In the genomic region with DNA sequence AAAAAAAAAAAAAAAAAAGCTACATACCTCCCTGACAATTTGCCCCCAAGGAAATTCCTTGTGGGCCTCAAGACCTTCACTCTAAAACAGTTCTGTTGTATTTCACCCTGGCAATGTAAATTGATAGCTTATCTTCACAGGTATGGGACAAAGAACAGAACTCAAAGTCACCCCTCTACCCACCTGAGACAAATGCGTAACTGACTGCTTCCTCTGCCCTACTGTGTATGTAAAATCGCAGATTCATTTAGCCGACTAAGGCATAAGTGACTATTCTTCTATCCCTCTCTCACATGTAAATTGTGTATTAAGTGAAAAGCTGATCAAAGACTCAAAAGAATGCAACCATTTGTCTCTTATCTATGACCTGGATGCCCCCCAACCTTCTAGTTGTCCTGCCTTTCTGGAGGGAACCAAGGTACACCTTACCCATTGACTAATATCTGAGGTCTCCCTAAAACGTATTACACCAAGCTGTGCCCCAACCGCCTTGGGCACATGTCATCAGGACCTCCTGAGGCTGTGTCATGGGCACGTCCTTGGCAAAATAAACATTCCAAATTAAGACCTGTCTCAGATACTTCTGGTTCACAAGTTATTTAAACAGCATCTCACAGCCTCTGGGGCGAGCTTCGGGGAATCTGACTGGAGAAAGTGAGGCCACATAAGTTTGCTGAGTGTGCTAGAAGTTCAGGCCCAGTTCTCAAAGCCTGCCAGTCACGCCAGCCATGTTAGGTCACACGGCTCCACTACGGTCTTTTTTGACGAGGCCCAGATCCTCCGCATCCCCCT, we compare ENCODE assay signal across 2 cellular contexts.
TF ChIP-seq lines count a peak whose summit lies in the region.

No MANE protein-coding gene starts in this region.

TF ChIP-seq in SK-N-SH, 30 proteins besides CTCF, POLR2A, EP300 and RAD21 (continued from another document):
- TF ChIP-seq MEF2A (IDR thresholded peaks at IDR 0.05; ENCODE audit: borderline replicate concordance, low read depth) (no peak), MXI1 (IDR thresholded peaks at IDR 0.05; ENCODE audit: low read depth, low read length) (0 out of 2 replicates have a peak, but pooled peaks have one; percentile 51)

TF ChIP-seq in SK-N-SH treated with all-trans-retinoic acid at 6 μM for 48 hours, 23 proteins besides CTCF, POLR2A, EP300 and RAD21 (continued from another document):
- TF ChIP-seq, protein P1, sequence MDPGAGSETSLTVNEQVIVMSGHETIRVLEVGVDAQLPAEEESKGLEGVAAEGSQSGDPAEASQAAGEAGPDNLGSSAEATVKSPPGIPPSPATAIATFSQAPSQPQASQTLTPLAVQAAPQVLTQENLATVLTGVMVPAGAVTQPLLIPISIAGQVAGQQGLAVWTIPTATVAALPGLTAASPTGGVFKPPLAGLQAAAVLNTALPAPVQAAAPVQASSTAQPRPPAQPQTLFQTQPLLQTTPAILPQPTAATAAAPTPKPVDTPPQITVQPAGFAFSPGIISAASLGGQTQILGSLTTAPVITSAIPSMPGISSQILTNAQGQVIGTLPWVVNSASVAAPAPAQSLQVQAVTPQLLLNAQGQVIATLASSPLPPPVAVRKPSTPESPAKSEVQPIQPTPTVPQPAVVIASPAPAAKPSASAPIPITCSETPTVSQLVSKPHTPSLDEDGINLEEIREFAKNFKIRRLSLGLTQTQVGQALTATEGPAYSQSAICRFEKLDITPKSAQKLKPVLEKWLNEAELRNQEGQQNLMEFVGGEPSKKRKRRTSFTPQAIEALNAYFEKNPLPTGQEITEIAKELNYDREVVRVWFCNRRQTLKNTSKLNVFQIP (CRISPR knock-in tag; IDR thresholded peaks at IDR 0.05; ENCODE audit: borderline replicate concordance, low read depth) = no peak
- no peak for TF ChIP-seq BACH2 (CRISPR knock-in tag; IDR thresholded peaks at IDR 0.05; ENCODE audit: borderline replicate concordance)
- TF ChIP-seq PPARA (CRISPR knock-in tag; IDR thresholded peaks at IDR 0.05; ENCODE audit: borderline replicate concordance) = no peak
- no peak for TF ChIP-seq ZFP30 (CRISPR knock-in tag; IDR thresholded peaks at IDR 0.05)
- TF ChIP-seq, protein P2, sequence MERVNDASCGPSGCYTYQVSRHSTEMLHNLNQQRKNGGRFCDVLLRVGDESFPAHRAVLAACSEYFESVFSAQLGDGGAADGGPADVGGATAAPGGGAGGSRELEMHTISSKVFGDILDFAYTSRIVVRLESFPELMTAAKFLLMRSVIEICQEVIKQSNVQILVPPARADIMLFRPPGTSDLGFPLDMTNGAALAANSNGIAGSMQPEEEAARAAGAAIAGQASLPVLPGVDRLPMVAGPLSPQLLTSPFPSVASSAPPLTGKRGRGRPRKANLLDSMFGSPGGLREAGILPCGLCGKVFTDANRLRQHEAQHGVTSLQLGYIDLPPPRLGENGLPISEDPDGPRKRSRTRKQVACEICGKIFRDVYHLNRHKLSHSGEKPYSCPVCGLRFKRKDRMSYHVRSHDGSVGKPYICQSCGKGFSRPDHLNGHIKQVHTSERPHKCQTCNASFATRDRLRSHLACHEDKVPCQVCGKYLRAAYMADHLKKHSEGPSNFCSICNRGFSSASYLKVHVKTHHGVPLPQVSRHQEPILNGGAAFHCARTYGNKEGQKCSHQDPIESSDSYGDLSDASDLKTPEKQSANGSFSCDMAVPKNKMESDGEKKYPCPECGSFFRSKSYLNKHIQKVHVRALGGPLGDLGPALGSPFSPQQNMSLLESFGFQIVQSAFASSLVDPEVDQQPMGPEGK (CRISPR knock-in tag; IDR thresholded peaks at IDR 0.05; ENCODE audit: borderline replicate concordance) = no peak
- TF ChIP-seq RARB (CRISPR knock-in tag; IDR thresholded peaks at IDR 0.05) = no peak
- no peak for TF ChIP-seq SNAI2 (CRISPR knock-in tag; IDR thresholded peaks at IDR 0.05)
- no peak for TF ChIP-seq ISL1 (CRISPR knock-in tag; IDR thresholded peaks at IDR 0.05)
- TF ChIP-seq ZNF565 (CRISPR knock-in tag; conservative IDR thresholded peaks at IDR 0.05; ENCODE audit: low read depth) = no peak
- TF ChIP-seq GLIS3 (CRISPR knock-in tag; IDR thresholded peaks at IDR 0.05) = no peak
- TF ChIP-seq CSDC2 (CRISPR knock-in tag; IDR thresholded peaks at IDR 0.05) = no peak
- TF ChIP-seq, protein P3, sequence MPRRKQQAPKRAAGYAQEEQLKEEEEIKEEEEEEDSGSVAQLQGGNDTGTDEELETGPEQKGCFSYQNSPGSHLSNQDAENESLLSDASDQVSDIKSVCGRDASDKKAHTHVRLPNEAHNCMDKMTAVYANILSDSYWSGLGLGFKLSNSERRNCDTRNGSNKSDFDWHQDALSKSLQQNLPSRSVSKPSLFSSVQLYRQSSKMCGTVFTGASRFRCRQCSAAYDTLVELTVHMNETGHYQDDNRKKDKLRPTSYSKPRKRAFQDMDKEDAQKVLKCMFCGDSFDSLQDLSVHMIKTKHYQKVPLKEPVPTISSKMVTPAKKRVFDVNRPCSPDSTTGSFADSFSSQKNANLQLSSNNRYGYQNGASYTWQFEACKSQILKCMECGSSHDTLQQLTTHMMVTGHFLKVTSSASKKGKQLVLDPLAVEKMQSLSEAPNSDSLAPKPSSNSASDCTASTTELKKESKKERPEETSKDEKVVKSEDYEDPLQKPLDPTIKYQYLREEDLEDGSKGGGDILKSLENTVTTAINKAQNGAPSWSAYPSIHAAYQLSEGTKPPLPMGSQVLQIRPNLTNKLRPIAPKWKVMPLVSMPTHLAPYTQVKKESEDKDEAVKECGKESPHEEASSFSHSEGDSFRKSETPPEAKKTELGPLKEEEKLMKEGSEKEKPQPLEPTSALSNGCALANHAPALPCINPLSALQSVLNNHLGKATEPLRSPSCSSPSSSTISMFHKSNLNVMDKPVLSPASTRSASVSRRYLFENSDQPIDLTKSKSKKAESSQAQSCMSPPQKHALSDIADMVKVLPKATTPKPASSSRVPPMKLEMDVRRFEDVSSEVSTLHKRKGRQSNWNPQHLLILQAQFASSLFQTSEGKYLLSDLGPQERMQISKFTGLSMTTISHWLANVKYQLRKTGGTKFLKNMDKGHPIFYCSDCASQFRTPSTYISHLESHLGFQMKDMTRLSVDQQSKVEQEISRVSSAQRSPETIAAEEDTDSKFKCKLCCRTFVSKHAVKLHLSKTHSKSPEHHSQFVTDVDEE (CRISPR knock-in tag; IDR thresholded peaks at IDR 0.05) = no peak
- no peak for TF ChIP-seq ZNF8 (CRISPR knock-in tag; IDR thresholded peaks at IDR 0.05)
- TF ChIP-seq ARNTL (CRISPR knock-in tag; IDR thresholded peaks at IDR 0.05; ENCODE audit: borderline replicate concordance, low read depth) = no peak
